Comparison of ENCODE assay signal across 24 cellular contexts in the genomic region with DNA sequence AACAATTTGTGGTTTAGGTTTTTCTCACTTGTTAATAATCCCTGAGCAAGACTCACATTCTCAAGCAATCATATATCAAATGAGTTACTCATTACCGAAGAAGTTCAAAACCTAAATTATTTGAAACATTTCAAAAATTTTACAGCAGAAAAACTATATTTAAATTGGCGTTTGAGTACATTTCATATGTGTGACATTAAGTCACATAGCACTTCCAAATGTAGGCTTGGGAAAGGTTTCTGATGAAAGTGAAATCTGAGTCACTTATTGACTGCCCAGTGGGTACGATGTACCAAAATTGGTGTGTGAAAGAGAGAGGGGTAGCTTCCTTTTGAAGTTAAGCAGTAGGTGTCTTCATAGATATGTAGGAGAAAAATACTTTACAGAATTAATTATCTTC.
"Had no signal": no experiment of that assay in that cellular context is flagged by ENCODE, and none has a peak within 500 bp of the region (broad histone marks: within the 10 kb centered on the region; RNA-seq: fewer than 3 reads in every experiment).

No MANE protein-coding gene starts in this region.

- H3K27me3 ChIP-seq: esophagus squamous epithelium, left lung, ovary, sigmoid colon, spleen, tibial nerve, upper lobe of left lung had no signal

- H3K9me3 ChIP-seq: esophagus squamous epithelium, left lung, ovary, psoas muscle, sigmoid colon, spleen, thoracic aorta, tibial nerve, upper lobe of left lung had no signal

- DNase-seq: dermis blood vessel endothelial cell; effector memory CD8-positive, alpha-beta T cell; erythroblast; esophagus squamous epithelium; head of caudate nucleus; left cardiac atrium; left lung; mesendoderm; midbrain; naive thymus-derived CD8-positive, alpha-beta T cell; nephron progenitor cell; nucleus accumbens; ovary; posterior cingulate gyrus; psoas muscle; right cardiac atrium; sigmoid colon; spleen; stimulated activated CD4-positive, alpha-beta T cell treated with anti-CD3 and anti-CD28 coated beads, Interleukin-4, amount 100 ng/mL, for 4 hours; upper lobe of left lung had no signal

- H3K27ac ChIP-seq: coronary artery, esophagus squamous epithelium, left lung, ovary, psoas muscle, sigmoid colon, skin epidermis, spleen, thoracic aorta, tibial nerve, upper lobe of left lung had no signal

- H3K4me3 ChIP-seq: coronary artery, esophagus squamous epithelium, left lung, ovary, psoas muscle, sigmoid colon, skin epidermis, spleen, thoracic aorta, tibial nerve, upper lobe of left lung had no signal

- H3K36me3 ChIP-seq: esophagus squamous epithelium, left lung, ovary, sigmoid colon, spleen, thoracic aorta, tibial nerve, upper lobe of left lung had no signal

- H3K4me1 ChIP-seq: esophagus squamous epithelium, left lung, sigmoid colon, spleen, tibial nerve, upper lobe of left lung had no signal
